In the genomic region with DNA sequence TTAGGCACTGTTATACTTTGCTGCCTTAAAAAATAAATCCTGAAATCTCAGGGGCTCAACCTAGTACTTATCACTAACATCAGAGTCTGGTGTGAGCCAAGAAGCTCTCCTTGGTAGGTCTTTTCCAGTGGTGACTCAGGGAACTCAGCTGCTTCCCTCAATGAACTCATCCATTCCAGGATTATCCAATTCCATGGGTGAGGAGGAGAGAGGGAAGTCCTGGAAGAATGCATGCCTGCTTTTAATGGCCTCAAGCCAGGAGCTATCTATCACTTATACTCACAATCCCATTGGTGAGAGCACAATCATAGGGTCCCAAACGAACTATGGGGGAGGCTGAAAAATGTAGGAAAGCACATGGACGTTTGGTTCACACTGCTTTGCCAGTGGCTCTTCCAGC, we compare ENCODE assay signal across 19 cellular contexts.
DNase-seq lines count a peak whose midpoint lies in the region; ATAC-seq, FAIRE-seq and TF ChIP-seq lines count a peak whose summit lies in the region.
"Had no signal": no experiment of that assay in that cellular context is flagged by ENCODE, and none has a peak within 500 bp of the region (broad histone marks: within the 10 kb centered on the region; RNA-seq: fewer than 3 reads in every experiment).

No MANE protein-coding gene starts in this region.

- ATAC-seq in HG02571 (IDR thresholded peaks at IDR 0.05; ENCODE audit: unreplicated experiment) = no peak
- ATAC-seq in HG03439 (IDR thresholded peaks at IDR 0.05; ENCODE audit: unreplicated experiment) = no peak
- ATAC-seq: body of pancreas, left lung had no signal

- H3K36me3 Mint-ChIP-seq in astrocyte (ENCODE audit: low read depth, unreplicated experiment) = no peaks in the 10 kb centered on the region

- H3K4me1 ChIP-seq in astrocyte (ENCODE audit: insufficient read depth, low read length) = peaks cover 5% of the 10 kb centered on the region
- H3K4me1 ChIP-seq: BLaER1, body of pancreas, left lung, sigmoid colon, testis had no signal

- no peak overlapping the region for H3K27ac ChIP-seq in astrocyte (ENCODE audit: low read depth, low read length)
- H3K27ac ChIP-seq: BLaER1, body of pancreas, left lung, sigmoid colon, testis had no signal

- peaks cover 10% of the 10 kb centered on the region for H3K27me3 Mint-ChIP-seq in astrocyte (ENCODE audit: low read depth, unreplicated experiment)

- FAIRE-seq in astrocyte (lab: Jason Lieb, UNC) (no peak), urothelium cell line (lab: Jason Lieb, UNC) (no peak)

- no peak overlapping the region for H3K4me3 Mint-ChIP-seq in astrocyte (ENCODE audit: unreplicated experiment)
- H3K4me3 Mint-ChIP-seq: activated CD4-positive, alpha-beta T cell treated with anti-CD3 and anti-CD28 coated beads, Interleukin-2, amount 10 ng/mL, durations not matched to agents 24 days and 14 days had no signal

- no peaks in the 10 kb centered on the region for H3K79me2 ChIP-seq in astrocyte (ENCODE audit: insufficient read depth, low read length)

- H3K4me1 Mint-ChIP-seq in astrocyte (ENCODE audit: low read depth, unreplicated experiment) = peaks cover 10% of the 10 kb centered on the region
- H3K4me1 Mint-ChIP-seq: activated CD4-positive, alpha-beta T cell treated with anti-CD3 and anti-CD28 coated beads, Interleukin-2, amount 10 ng/mL, durations not matched to agents 24 days and 14 days had no signal

- TF ChIP-seq CTCF in astrocyte (IDR thresholded peaks at IDR 0.05; ENCODE audit: insufficient read depth, low read depth, low read length) = no peak

- peak; percentile 26 for DNase-seq in HS-27A (ENCODE audit: low read depth)
- peak; percentile 23 for DNase-seq in astrocyte (ENCODE audit: low read depth)
- peak; percentile 4 for DNase-seq in glomerular visceral epithelial cell (ENCODE audit: extremely low spot score)
- peak; percentile 31 for DNase-seq in urothelium cell line (ENCODE audit: low spot score)
- DNase-seq in stimulated activated CD4-positive, alpha-beta T cell treated with anti-CD3 and anti-CD28 coated beads, Interleukin-12 subunit alpha, Interleukin-12 subunit beta, amount 100 ng/mL, for 4 hours = no peak
- DNase-seq: activated CD4-positive, alpha-beta T cell treated with anti-CD3 and anti-CD28 coated beads, Interleukin-2, amount 10 ng/mL, durations not matched to agents 24 days and 14 days; activated naive CD4-positive, alpha-beta T cell; body of pancreas; left lung; NCI-H1694 treated with DMSO at 0.1 percent for 48 hours; NK-92 treated with Interleukin-12 subunit alpha and Interleukin-12 subunit beta, amount 100 ng/mL, for 24 hours; RPMI8226; sigmoid colon; stimulated activated CD4-positive, alpha-beta T cell treated with anti-CD3 and anti-CD28 coated beads, Interleukin-4, amount 100 ng/mL, for 4 hours; stimulated activated CD8-positive, alpha-beta memory T cell treated with anti-CD3 and anti-CD28 coated beads, Interleukin-4, amount 100 ng/mL, for 48 hours; testis had no signal

- H3K27me3 ChIP-seq in astrocyte (ENCODE audit: insufficient read depth, low read length) = peaks cover 2% of the 10 kb centered on the region
- H3K27me3 ChIP-seq: BLaER1, body of pancreas, left lung, sigmoid colon, testis had no signal

- no peak overlapping the region for H3K9ac ChIP-seq in astrocyte (ENCODE audit: low read length)
- H3K9ac ChIP-seq: BLaER1 had no signal

- H2AFZ ChIP-seq in astrocyte (ENCODE audit: low read depth, low read length) = no peak overlapping the region

- H3K27ac Mint-ChIP-seq in astrocyte (ENCODE audit: unreplicated experiment) = no peak overlapping the region
- H3K27ac Mint-ChIP-seq: activated CD4-positive, alpha-beta T cell treated with anti-CD3 and anti-CD28 coated beads, Interleukin-2, amount 10 ng/mL, durations not matched to agents 24 days and 14 days had no signal

- no peaks in the 10 kb centered on the region for H3K36me3 ChIP-seq in astrocyte (ENCODE audit: insufficient read depth, low read length)
- H3K36me3 ChIP-seq: BLaER1, left lung, sigmoid colon had no signal

- no peaks in the 10 kb centered on the region for H4K20me1 ChIP-seq in astrocyte (ENCODE audit: insufficient read depth, low read length)
- H4K20me1 ChIP-seq: BLaER1 had no signal

- H3K9me3 ChIP-seq in astrocyte (ENCODE audit: insufficient read depth, low read depth, low read length) = no peaks in the 10 kb centered on the region
- H3K9me3 ChIP-seq: BLaER1, body of pancreas, left lung, sigmoid colon, testis had no signal

- peak overlapping the region; percentile 52 for H3K4me2 ChIP-seq in astrocyte (ENCODE audit: low read length)
- H3K4me2 ChIP-seq: BLaER1 had no signal

- no peak overlapping the region for H3K4me3 ChIP-seq in astrocyte (ENCODE audit: insufficient read depth, low read depth, low read length)
- H3K4me3 ChIP-seq: BLaER1, body of pancreas, left lung, sigmoid colon, testis had no signal

- H3K9me3 Mint-ChIP-seq in astrocyte (ENCODE audit: unreplicated experiment) = peaks cover 7% of the 10 kb centered on the region
- H3K9me3 Mint-ChIP-seq: activated CD4-positive, alpha-beta T cell treated with anti-CD3 and anti-CD28 coated beads, Interleukin-2, amount 10 ng/mL, durations not matched to agents 24 days and 14 days had no signal
